8 cellular contexts compared by ENCODE assay signal in genomic region chr7:157875230-157876179, GRCh38.
DNase-seq lines count a peak whose midpoint lies in the region; ATAC-seq, FAIRE-seq and TF ChIP-seq lines count a peak whose summit lies in the region.

No MANE protein-coding gene starts in this region.

- FAIRE-seq in kidney (lab: Jason Lieb, UNC) (no peak), RCC 7860 (lab: Jason Lieb, UNC) (no peak)

- no peaks in the 10 kb centered on the region for H3K9me3 ChIP-seq in kidney (ENCODE audit: control insufficient read depth in 1 of 2, low read length in 2 of 2)

- H3K9ac ChIP-seq in kidney (ENCODE audit: low read length in 2 of 2) = no peak overlapping the region

- no peak for ATAC-seq in GM21390 (IDR thresholded peaks at IDR 0.05; ENCODE audit: unreplicated experiment)

- no peak overlapping the region for H3K27ac ChIP-seq in kidney (ENCODE audit: low read depth in 2 of 2, low read length in 2 of 2)

- peak; percentile 40 for TF ChIP-seq CTCF in kidney (IDR thresholded peaks at IDR 0.05; ENCODE audit: borderline replicate concordance, extremely low read depth, insufficient read depth)

- H3K4me3 ChIP-seq in kidney (ENCODE audit: low read length in 2 of 2) = no peak overlapping the region

- intact Hi-C loops in kidney (cut with DNase I) = no loop called here

- DNase-seq in ELF-1 (ENCODE audit: low read depth, low spot score) (peak; percentile 77), NCI-H526 (lab: John Stamatoyannopoulos, UW) (peak; percentile 20 to 80), activated T-cell treated with anti-CD3 and anti-CD28 coated beads for 4 hours (peak; percentile 45), kidney (peak; percentile 68), RCC 7860 (ENCODE audit: low spot score) (no peak), GM03348 (ENCODE audit: low spot score) (no peak)
- DNase-seq in stimulated activated CD8-positive, alpha-beta memory T cell treated with anti-CD3 and anti-CD28 coated beads, Interleukin-4, amount 100 ng/mL, for 48 hours = peak; percentile 73

- no peaks in the 10 kb centered on the region for H3K4me1 ChIP-seq in kidney (ENCODE audit: control insufficient read depth in 1 of 2, insufficient read depth in 1 of 2, low read depth in 1 of 2, low read length in 2 of 2)

- H3K36me3 ChIP-seq in kidney (ENCODE audit: control insufficient read depth in 1 of 2, insufficient read depth in 2 of 2, low read length in 2 of 2) = no peaks in the 10 kb centered on the region

Comparison
In these comparisons a context has a peak if more than half of its experiments do, and no peak if none do; other contexts are left out.
1. DNase-seq: peak in ELF-1 (single experiment), NCI-H526 (2 of 2), activated T-cell treated with anti-CD3 and anti-CD28 coated beads for 4 hours (single experiment), kidney (single experiment) and stimulated activated CD8-positive, alpha-beta memory T cell treated with anti-CD3 and anti-CD28 coated beads, Interleukin-4, amount 100 ng/mL, for 48 hours (single experiment); none in RCC 7860 (single experiment) and GM03348 (single experiment).